In genomic region chr11:83037877-83038276, GRCh38 we compare ENCODE assay signal across 26 cellular contexts. TPM values are rescaled to one million over a fixed set of nuclear protein-coding genes. Genes with fewer than 3 reads are reported as not detected.
A peak's percentile ranks its signal among the peaks of the same experiment; 100 is the strongest.
DNase-seq lines count a peak whose midpoint lies in the region; ATAC-seq and TF ChIP-seq lines count a peak whose summit lies in the region.
"Had no signal": no experiment of that assay in that cellular context is flagged by ENCODE, and none has a peak within 500 bp of the region (broad histone marks: within the 10 kb centered on the region; RNA-seq: fewer than 3 reads in every experiment).

No MANE protein-coding gene starts in this region.

- no peak for TF ChIP-seq EP300 in gastroesophageal sphincter (IDR thresholded peaks at IDR 0.05)

- H3K4ac ChIP-seq in mesenchymal stem cell (ENCODE audit: low read depth in 1 of 2, low read length in 2 of 2) = no peak overlapping the region

- no peaks in the 10 kb centered on the region for H3K9me3 Mint-ChIP-seq in activated B cell treated with CpG ODN at 0.5 μM for 24 hours
- H3K9me3 Mint-ChIP-seq in CD4-positive, alpha-beta T cell = no peaks in the 10 kb centered on the region
- H3K9me3 Mint-ChIP-seq: activated T-cell treated with anti-CD3 and anti-CD28 coated beads, Interleukin-2, amount 50 U/mL, for 4 hours had no signal

- H3K27ac ChIP-seq in mesenchymal stem cell (ENCODE audit: low read length, poor library complexity, severe bottlenecking) (no peak overlapping the region), gastroesophageal sphincter (no peak overlapping the region)
- no peak overlapping the region for H3K27ac ChIP-seq in CD4-positive, alpha-beta T cell (ENCODE audit: low read depth, low read length)
- H3K27ac ChIP-seq: A549; BLaER1 treated with 17β-estradiol and CSF1 and Interleukin-3, amounts not matched to agents 10 nM and 100 nM; esophagus squamous epithelium; lower lobe of right lung; skin epidermis; testis had no signal

- H2BK12ac ChIP-seq in mesenchymal stem cell (ENCODE audit: low read length in 2 of 2) = no peak overlapping the region

- H3K4me3 ChIP-seq in mesenchymal stem cell (ENCODE audit: insufficient read depth in 1 of 2, low read depth in 1 of 2, low read length in 2 of 2) = no peak overlapping the region
- H3K4me3 ChIP-seq in gastroesophageal sphincter = no peak overlapping the region
- H3K4me3 ChIP-seq: A549; BLaER1 treated with 17β-estradiol and CSF1 and Interleukin-3, amounts not matched to agents 10 nM and 100 nM; esophagus squamous epithelium; HAP-1; lower lobe of right lung; skin epidermis; testis had no signal

- WGBS in mesenchymal stem cell = 44% methylated on average over 3 of the region's 4 CpGs
- WGBS in gastroesophageal sphincter (ENCODE audit: low coverage in 1 of 2), 2 donors = 58 to 77% methylated on average over 3 to 4 of the region's 4 CpGs

- CTCF ChIA-PET in activated B cell treated with CpG ODN at 0.5 μM for 24 hours (lab: Charles Lee) = interaction anchor here (1.0 kb wide), 1 partner anchor 171 kb away, joined by 3 read pairs; no protein-coding TSS in a partner anchor
- CTCF ChIA-PET in CD4-positive, alpha-beta T cell (lab: Charles Lee) = no interaction called here

- H3K79me1 ChIP-seq in mesenchymal stem cell (replicated peaks; ENCODE audit: low read length, poor library complexity, severe bottlenecking) = peaks cover 33% of the 10 kb centered on the region

- no peak overlapping the region for H2BK15ac ChIP-seq in mesenchymal stem cell (ENCODE audit: low read depth, poor library complexity, severe bottlenecking)

- DNase-seq in A172 (ENCODE audit: low spot score) (peak; percentile 75), H4 (ENCODE audit: low spot score) (peak; percentile 37), activated B cell treated with CpG ODN at 0.5 μM for 24 hours (no peak), mesenchymal stem cell (peak; percentile 18), LoVo (ENCODE audit: low spot score) (no peak)
- no peak for DNase-seq in CD4-positive, alpha-beta T cell
- DNase-seq: activated CD4-positive, alpha-beta T cell treated with anti-CD3 and anti-CD28 coated beads for 48 hours; activated T-cell treated with anti-CD3 and anti-CD28 coated beads, Interleukin-2, amount 50 U/mL, for 4 hours; amygdala; Calu3; caudate nucleus; esophagus squamous epithelium; glutamatergic neuron; lower lobe of right lung; NCI-H1092; NCI-H187 treated with DMSO at 0.1 percent for 48 hours; NCI-H69; stimulated activated CD4-positive, alpha-beta T cell treated with anti-CD3 and anti-CD28 coated beads, Interleukin-2, amount 100 ng/mL, for 24 hours; testis had no signal

- no peak overlapping the region for H3K9ac ChIP-seq in mesenchymal stem cell (ENCODE audit: low read length)
- H3K9ac ChIP-seq: BLaER1 treated with 17β-estradiol and CSF1 and Interleukin-3, amounts not matched to agents 10 nM and 100 nM had no signal

- POLR2A ChIA-PET in activated B cell treated with CpG ODN at 0.5 μM for 24 hours (lab: Charles Lee) = interaction anchor here (7.1 kb wide), 1 partner anchor 26 kb away, joined by 54 read pairs; no protein-coding TSS in a partner anchor
- POLR2A ChIA-PET in CD4-positive, alpha-beta T cell (lab: Charles Lee) = no interaction called here

- H3K18ac ChIP-seq in mesenchymal stem cell (ENCODE audit: low read depth in 1 of 2, low read length in 2 of 2) = no peak overlapping the region

- H2AFZ ChIP-seq in mesenchymal stem cell (ENCODE audit: low read depth, low read length) = no peak overlapping the region

- ATAC-seq in activated B cell treated with CpG ODN at 0.5 μM for 24 hours (ENCODE audit: low read depth) (no peak), gastroesophageal sphincter (no peak), GM19023 (IDR thresholded peaks at IDR 0.05; ENCODE audit: unreplicated experiment) (no peak)
- ATAC-seq in CD4-positive, alpha-beta T cell (ENCODE audit: poor library complexity) = no peak
- ATAC-seq: A549; activated T-cell treated with anti-CD3 and anti-CD28 coated beads, Interleukin-2, amount 50 U/mL, for 4 hours; lower lobe of right lung had no signal

- H3K9me3 ChIP-seq in mesenchymal stem cell (ENCODE audit: control insufficient read depth, low read length) (no peaks in the 10 kb centered on the region), gastroesophageal sphincter (no peaks in the 10 kb centered on the region)
- no peaks in the 10 kb centered on the region for H3K9me3 ChIP-seq in CD4-positive, alpha-beta T cell (ENCODE audit: control insufficient read depth, low read length)
- H3K9me3 ChIP-seq: A549, esophagus squamous epithelium, HAP-1, lower lobe of right lung, testis had no signal

- H3K4me1 Mint-ChIP-seq in activated B cell treated with CpG ODN at 0.5 μM for 24 hours = peaks cover 86% of the 10 kb centered on the region
- peaks cover 40% of the 10 kb centered on the region for H3K4me1 Mint-ChIP-seq in CD4-positive, alpha-beta T cell (ENCODE audit: low read depth)

- peaks cover 0 to 3% of the 10 kb centered on the region in 2 experiments for H3K36me3 ChIP-seq in mesenchymal stem cell (ENCODE audit: control insufficient read depth in 1 of 2, insufficient read depth in 2 of 2, low read depth in 1 of 2, low read length in 2 of 2)
- no peaks in the 10 kb centered on the region for H3K36me3 ChIP-seq in gastroesophageal sphincter
- H3K36me3 ChIP-seq: BLaER1 treated with 17β-estradiol and CSF1 and Interleukin-3, amounts not matched to agents 10 nM and 100 nM; esophagus squamous epithelium; HAP-1; lower lobe of right lung had no signal

- intact Hi-C loops in activated B cell treated with CpG ODN at 0.5 μM for 24 hours (cut with micrococcal nuclease) = loop anchor here (5.0 kb wide), 1 partner anchor 41 kb away; no protein-coding TSS in a partner anchor
- intact Hi-C loops in CD4-positive, alpha-beta T cell (cut with DNase I, micrococcal nuclease) = no loop called here

- H2AK5ac ChIP-seq in mesenchymal stem cell (ENCODE audit: low read length, severe bottlenecking) = no peak overlapping the region

- no peak for TF ChIP-seq POLR2A in gastroesophageal sphincter (IDR thresholded peaks at IDR 0.05)

- no peak overlapping the region for H3K14ac ChIP-seq in mesenchymal stem cell (ENCODE audit: low read length in 2 of 2)

- no peaks in the 10 kb centered on the region for H3K27me3 Mint-ChIP-seq in activated B cell treated with CpG ODN at 0.5 μM for 24 hours
- H3K27me3 Mint-ChIP-seq in CD4-positive, alpha-beta T cell = no peaks in the 10 kb centered on the region
- H3K27me3 Mint-ChIP-seq: dendritic cell treated with granulocyte-macrophage colony-stimulating factor and Interleukin-4, amounts not matched to agents 40 ng/mL and 50 ng/mL, for 4 days had no signal

- peak overlapping the region; percentile 56 for H4K8ac ChIP-seq in mesenchymal stem cell (ENCODE audit: low read length)

- H3K4me1 ChIP-seq in mesenchymal stem cell (ENCODE audit: control insufficient read depth, insufficient read depth, low read depth, low read length) = peaks cover 6% of the 10 kb centered on the region
- peaks cover 0 to 47% (median 10%) of the 10 kb centered on the region in 3 donors for H3K4me1 ChIP-seq in gastroesophageal sphincter

- H3K23ac ChIP-seq in mesenchymal stem cell (ENCODE audit: low read length in 2 of 2) = no peak overlapping the region

- H3K27ac Mint-ChIP-seq in activated B cell treated with CpG ODN at 0.5 μM for 24 hours = peak overlapping the region; percentile 59
- H3K27ac Mint-ChIP-seq in CD4-positive, alpha-beta T cell = no peak overlapping the region
- H3K27ac Mint-ChIP-seq: dendritic cell treated with granulocyte-macrophage colony-stimulating factor and Interleukin-4, amounts not matched to agents 40 ng/mL and 50 ng/mL, for 4 days had no signal

- no peak overlapping the region for H2BK120ac ChIP-seq in mesenchymal stem cell (ENCODE audit: low read depth, low read length)

- TF ChIP-seq CTCF in activated B cell treated with CpG ODN at 0.5 μM for 24 hours (IDR thresholded peaks at IDR 0.05) (no peak), gastroesophageal sphincter (IDR thresholded peaks at IDR 0.05) (no peak)
- no peak for TF ChIP-seq CTCF in CD4-positive, alpha-beta T cell (IDR thresholded peaks at IDR 0.05)

- H3K4me3 Mint-ChIP-seq in activated B cell treated with CpG ODN at 0.5 μM for 24 hours = no peak overlapping the region
- H3K4me3 Mint-ChIP-seq in CD4-positive, alpha-beta T cell = no peak overlapping the region
- H3K4me3 Mint-ChIP-seq: activated T-cell treated with anti-CD3 and anti-CD28 coated beads, Interleukin-2, amount 50 U/mL, for 4 hours; dendritic cell treated with granulocyte-macrophage colony-stimulating factor and Interleukin-4, amounts not matched to agents 40 ng/mL and 50 ng/mL, for 4 days had no signal

- peaks cover 43% of the 10 kb centered on the region for H3K36me3 Mint-ChIP-seq in activated B cell treated with CpG ODN at 0.5 μM for 24 hours (ENCODE audit: low read depth)
- no peaks in the 10 kb centered on the region for H3K36me3 Mint-ChIP-seq in CD4-positive, alpha-beta T cell (ENCODE audit: low read depth)

- H3K4me2 ChIP-seq in mesenchymal stem cell (ENCODE audit: low read length, poor library complexity, severe bottlenecking) = no peak overlapping the region
- H3K4me2 ChIP-seq: A549; BLaER1 treated with 17β-estradiol and CSF1 and Interleukin-3, amounts not matched to agents 10 nM and 100 nM had no signal

- no peak overlapping the region for H2BK5ac ChIP-seq in mesenchymal stem cell (ENCODE audit: low read depth, low read length, poor library complexity, severe bottlenecking)

- H4K91ac ChIP-seq in mesenchymal stem cell (ENCODE audit: low read length) = no peak overlapping the region

- H3K27me3 ChIP-seq in mesenchymal stem cell (ENCODE audit: control insufficient read depth in 1 of 2, insufficient read depth in 1 of 2, low read length in 2 of 2) (no peaks in the 10 kb centered on the region), gastroesophageal sphincter (no peaks in the 10 kb centered on the region)
- no peaks in the 10 kb centered on the region for H3K27me3 ChIP-seq in CD4-positive, alpha-beta T cell (ENCODE audit: control insufficient read depth, insufficient read depth, low read length)
- H3K27me3 ChIP-seq: esophagus squamous epithelium, testis had no signal

RNA-seq across cellular contexts. Expression of gene RAB30, which starts 33.8 kb away (rescaled TPM):
- total RNA-seq in A172 (2014; rRNA removed; shearing (Covaris generic)) = 24.7 and 26.8 TPM in 2 replicates
- total RNA-seq in H4 (2014; rRNA removed; shearing (Covaris generic)) = 15.3 and 16.9 TPM in 2 replicates
- total RNA-seq in activated B cell treated with CpG ODN at 0.5 μM for 24 hours = 160 and 173 TPM in 2 replicates
- polyA plus RNA-seq in mesenchymal stem cell (2013, experiment 1 of 2) = 5.8 TPM
- 5.6 TPM for polyA plus RNA-seq in mesenchymal stem cell (2013, experiment 2 of 2)
- total RNA-seq in gastroesophageal sphincter = 10 to 100 TPM; 18.7 to 36.6 (median 27.5) TPM
- total RNA-seq in CD4-positive, alpha-beta T cell = 10 to 100 TPM; 76.2 to 79.2 TPM

Comparison
In these comparisons a context has a peak if more than half of its experiments do, and no peak if none do; other contexts are left out.
1. DNase-seq: peak in A172 (single experiment), H4 (single experiment) and mesenchymal stem cell (single experiment); none in activated B cell treated with CpG ODN at 0.5 μM for 24 hours (single experiment), CD4-positive, alpha-beta T cell (0 of 10) and LoVo (single experiment).